In genomic region chr15:98599911-98600685, GRCh38 we compare ENCODE assay signal across 8 cellular contexts. TPM values are rescaled to one million over a fixed set of nuclear protein-coding genes. Genes with fewer than 3 reads are reported as not detected.
DNase-seq lines count a peak whose midpoint lies in the region; ATAC-seq and TF ChIP-seq lines count a peak whose summit lies in the region.

No MANE protein-coding gene starts in this region.

- peak; percentile 12 for DNase-seq in activated T-cell treated with anti-CD3 and anti-CD28 coated beads, Interleukin-2, amount 50 U/mL, for 4 hours
- DNase-seq in germinal center (ENCODE audit: low spot score): peak; percentile 35
- peak; percentile 44 for DNase-seq in prostate gland (ENCODE audit: low spot score)
- DNase-seq in occipital lobe (lab: John Stamatoyannopoulos, UW): no peak
- DNase-seq in NK-92 (lab: John Stamatoyannopoulos, UW; ENCODE audit: unreplicated experiment): no peak

- ATAC-seq in GM19455 (IDR thresholded peaks at IDR 0.05; ENCODE audit: unreplicated experiment) (peak; percentile 69), HG03521 (IDR thresholded peaks at IDR 0.05; ENCODE audit: unreplicated experiment) (peak; percentile 68)
- ATAC-seq in activated T-cell treated with anti-CD3 and anti-CD28 coated beads, Interleukin-2, amount 50 U/mL, for 4 hours: peak; percentile 84 to 91

- H3K27ac ChIP-seq in BLaER1 treated with 17β-estradiol and CSF1 and Interleukin-3, amounts not matched to agents 10 nM and 100 nM: peak overlapping the region in 9 of 11 experiments; percentile 58 to 78 (median 70); a peak in 19 of 22 replicates
- peak overlapping the region; percentile 40 to 62 for H3K27ac ChIP-seq in prostate gland

- H3K9me3 ChIP-seq in BLaER1 treated with 17β-estradiol and CSF1 and Interleukin-3, amounts not matched to agents 10 nM and 100 nM (replicated peaks in 1 of 11): peaks cover 0 to 7% (median 0%) of the 10 kb centered on the region in 11 experiments; a peak in 1 of 22 replicates
- no peaks in the 10 kb centered on the region for H3K9me3 ChIP-seq in prostate gland

- no peaks in the 10 kb centered on the region for H3K9me3 Mint-ChIP-seq in activated T-cell treated with anti-CD3 and anti-CD28 coated beads, Interleukin-2, amount 50 U/mL, for 4 hours

- H4K20me1 ChIP-seq in BLaER1 treated with 17β-estradiol and CSF1 and Interleukin-3, amounts not matched to agents 10 nM and 100 nM: no peaks in the 10 kb centered on the region

- H3K27me3 ChIP-seq in BLaER1 treated with 17β-estradiol and CSF1 and Interleukin-3, amounts not matched to agents 10 nM and 100 nM: no peaks in the 10 kb centered on the region
- H3K27me3 ChIP-seq in prostate gland (replicated peaks; ENCODE audit: insufficient read depth): no peaks in the 10 kb centered on the region

- peak overlapping the region; percentile 47 to 67 (median 54); a peak in 19 of 20 replicates for H3K4me3 ChIP-seq in BLaER1 treated with 17β-estradiol and CSF1 and Interleukin-3, amounts not matched to agents 10 nM and 100 nM
- peak overlapping the region; percentile 31 to 42 for H3K4me3 ChIP-seq in prostate gland

- no peaks in the 10 kb centered on the region for H3K36me3 ChIP-seq in BLaER1 treated with 17β-estradiol and CSF1 and Interleukin-3, amounts not matched to agents 10 nM and 100 nM
- no peaks in the 10 kb centered on the region for H3K36me3 ChIP-seq in prostate gland

- H3K36me3 Mint-ChIP-seq in activated T-cell treated with anti-CD3 and anti-CD28 coated beads, Interleukin-2, amount 50 U/mL, for 4 hours (ENCODE audit: insufficient read depth): no peaks in the 10 kb centered on the region

- no peak for TF ChIP-seq POLR2A in prostate gland (IDR thresholded peaks at IDR 0.05)

- no peaks in the 10 kb centered on the region for H3K27me3 Mint-ChIP-seq in activated T-cell treated with anti-CD3 and anti-CD28 coated beads, Interleukin-2, amount 50 U/mL, for 4 hours (ENCODE audit: low read depth)

- peaks cover 22% of the 10 kb centered on the region for H3K4me1 Mint-ChIP-seq in activated T-cell treated with anti-CD3 and anti-CD28 coated beads, Interleukin-2, amount 50 U/mL, for 4 hours (ENCODE audit: low read depth)

- WGBS in prostate gland: 13% methylated on average over 15 of the region's 15 CpGs

- intact Hi-C loops in prostate gland (cut with DNase I): no loop called here

- peak overlapping the region; percentile 36 to 76 (median 71); a peak in 20 of 22 replicates for H3K9ac ChIP-seq in BLaER1 treated with 17β-estradiol and CSF1 and Interleukin-3, amounts not matched to agents 10 nM and 100 nM

- peak overlapping the region; percentile 78 to 95 (median 86) for H3K4me2 ChIP-seq in BLaER1 treated with 17β-estradiol and CSF1 and Interleukin-3, amounts not matched to agents 10 nM and 100 nM

- peak overlapping the region; percentile 82 for H3K4me3 Mint-ChIP-seq in activated T-cell treated with anti-CD3 and anti-CD28 coated beads, Interleukin-2, amount 50 U/mL, for 4 hours

- no peak for TF ChIP-seq CTCF in prostate gland (IDR thresholded peaks at IDR 0.05)

- H3K4me1 ChIP-seq in BLaER1 treated with 17β-estradiol and CSF1 and Interleukin-3, amounts not matched to agents 10 nM and 100 nM: peaks cover 9 to 40% (median 32%) of the 10 kb centered on the region in 10 experiments; a peak in 18 of 20 replicates
- H3K4me1 ChIP-seq in prostate gland (replicated peaks): no peaks in the 10 kb centered on the region

RNA-seq across cellular contexts. Expression of gene IGF1R, which starts 48.2 kb away (rescaled TPM):
- 10 to 100 TPM; 16.7 to 28.6 (median 25.1) TPM for total RNA-seq in activated T-cell treated with anti-CD3 and anti-CD28 coated beads, Interleukin-2, amount 50 U/mL, for 4 hours
- total RNA-seq in prostate gland (100 to 1,000 TPM; 190 to 216 TPM), occipital lobe (37.4 TPM)

Comparison
In these comparisons a context has a peak if more than half of its experiments do, and no peak if none do; other contexts are left out.
1. DNase-seq: peak in activated T-cell treated with anti-CD3 and anti-CD28 coated beads, Interleukin-2, amount 50 U/mL, for 4 hours (single experiment), germinal center (single experiment) and prostate gland (single experiment); none in occipital lobe (single experiment) and NK-92 (single experiment).
2. Peak in every context shown above with its lines, with median percentiles within 50 percentile points of each other: ATAC-seq.